13 cellular contexts compared by ENCODE assay signal in genomic region chr16:75070055-75070841, GRCh38. TPM values are rescaled to one million over a fixed set of nuclear protein-coding genes. Genes with fewer than 3 reads are reported as not detected.
DNase-seq lines count a peak whose midpoint lies in the region; TF ChIP-seq lines count a peak whose summit lies in the region.
"Had no signal": no experiment of that assay in that cellular context is flagged by ENCODE, and none has a peak within 500 bp of the region (broad histone marks: within the 10 kb centered on the region; RNA-seq: fewer than 3 reads in every experiment).

No MANE protein-coding gene starts in this region.

- H2AFZ ChIP-seq in parathyroid adenoma, result no peak overlapping the region
- H2AFZ ChIP-seq: GM23248 had no signal

- peaks cover 23% of the 10 kb centered on the region for H3K79me2 ChIP-seq in parathyroid adenoma

- no peak overlapping the region for H3K4me3 ChIP-seq in fibroblast of villous mesenchyme (ENCODE audit: low read depth, low read length)
- no peak overlapping the region for H3K4me3 ChIP-seq in parathyroid adenoma (ENCODE audit: low read depth, low read length)
- H3K4me3 ChIP-seq: GM23248 had no signal

- no peaks in the 10 kb centered on the region for H3K27me3 ChIP-seq in parathyroid adenoma (ENCODE audit: control insufficient read depth, insufficient read depth, low read length)

- peaks cover 36% of the 10 kb centered on the region for H3K4me1 ChIP-seq in parathyroid adenoma

- H3K4me2 ChIP-seq in parathyroid adenoma (ENCODE audit: low read length), result no peak overlapping the region

- no peaks in the 10 kb centered on the region for H3K36me3 ChIP-seq in parathyroid adenoma (ENCODE audit: control insufficient read depth, insufficient read depth, low read length)

- DNase-seq in COLO829 (ENCODE audit: low spot score) (peak; percentile 44), NCI-H69 (lab: John Stamatoyannopoulos, UW) (peak; percentile 18), fibroblast of villous mesenchyme (ENCODE audit: low read depth) (peak; percentile 51), D341Med (ENCODE audit: low spot score) (no peak), RKO (ENCODE audit: low spot score) (no peak), NCI-H774 (lab: John Stamatoyannopoulos, UW) (no peak), SKM-1 treated with dmso at 0.1 percent for 144 hours (lab: John Stamatoyannopoulos, UW; ENCODE audit: unreplicated experiment) (no peak)
- DNase-seq: activated CD4-positive, alpha-beta T cell treated with anti-CD3 and anti-CD28 coated beads for 48 hours; amniotic stem cell; DMS153; GM23248; NCI-H187 had no signal

- no peak for TF ChIP-seq CTCF in fibroblast of villous mesenchyme (IDR thresholded peaks at IDR 0.05; ENCODE audit: insufficient read depth, low read depth, low read length)
- TF ChIP-seq CTCF in parathyroid adenoma (IDR thresholded peaks at IDR 0.05), result no peak

- H3K27ac ChIP-seq in parathyroid adenoma, result peak overlapping the region; percentile 51
- H3K27ac ChIP-seq: GM23248 had no signal

- no peaks in the 10 kb centered on the region for H3K9me3 ChIP-seq in parathyroid adenoma (ENCODE audit: control insufficient read depth, low read length)

- H3K9ac ChIP-seq in parathyroid adenoma, result no peak overlapping the region
- H3K9ac ChIP-seq: GM23248 had no signal

RNA-seq across cellular contexts. Expression of gene LDHD, which starts 46.3 kb away (rescaled TPM):
- total RNA-seq in fibroblast of villous mesenchyme, result 0.64 and 0.86 TPM in 2 replicates

Comparison
In these comparisons a context has a peak if more than half of its experiments do, and no peak if none do; other contexts are left out.
1. DNase-seq: peak in COLO829 (single experiment), NCI-H69 (single experiment) and fibroblast of villous mesenchyme (single experiment); none in D341Med (single experiment), RKO (single experiment), NCI-H774 (single experiment) and SKM-1 treated with dmso at 0.1 percent for 144 hours (single experiment).